Comparison of ENCODE assay signal across 19 cellular contexts in the genomic region with DNA sequence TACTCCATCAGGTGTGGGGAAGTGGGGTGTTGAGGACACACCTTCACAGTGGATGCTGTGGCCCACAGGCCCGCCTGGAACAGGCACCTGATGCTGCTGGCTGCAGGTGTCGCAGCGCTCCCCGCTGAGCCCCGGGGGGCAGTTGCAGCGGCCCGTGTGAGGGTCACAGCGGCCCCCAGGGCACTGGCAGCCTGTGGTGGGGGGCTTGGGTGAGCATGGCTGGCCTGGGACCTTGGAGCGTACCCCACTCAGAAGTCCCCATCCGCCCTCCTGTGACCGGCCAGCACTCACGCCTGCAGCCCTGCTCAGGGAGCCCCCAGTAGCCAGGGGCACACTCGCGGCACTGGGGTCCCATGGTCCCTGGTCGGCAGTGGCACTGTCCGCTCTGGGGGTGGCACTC. TPM values are rescaled to one million over a fixed set of nuclear protein-coding genes. Genes with fewer than 3 reads are reported as not detected.
A peak's percentile ranks its signal among the peaks of the same experiment; 100 is the strongest.
DNase-seq lines count a peak whose midpoint lies in the region; ATAC-seq, FAIRE-seq and TF ChIP-seq lines count a peak whose summit lies in the region.
"Had no signal": no experiment of that assay in that cellular context is flagged by ENCODE, and none has a peak within 500 bp of the region (broad histone marks: within the 10 kb centered on the region; RNA-seq: fewer than 3 reads in every experiment).

No MANE protein-coding gene starts in this region.

- peaks cover 75% of the 10 kb centered on the region for H3F3A ChIP-seq in PC-9 (ENCODE audit: insufficient read depth, low read depth)

- no peak overlapping the region for H3K4me3 Mint-ChIP-seq in activated CD8-positive, alpha-beta T cell treated with anti-CD3 and anti-CD28 coated beads for 36 hours
- H3K4me3 Mint-ChIP-seq: CD4-positive, alpha-beta memory T cell had no signal

- H3K9me2 ChIP-seq in PC-9 (ENCODE audit: insufficient read depth), result no peaks in the 10 kb centered on the region

- peak; percentile 84 for FAIRE-seq in urothelium cell line (lab: Jason Lieb, UNC)
- FAIRE-seq: GM12891 had no signal

- H4K20me1 ChIP-seq in PC-9 (ENCODE audit: insufficient read depth), result peaks cover 59% of the 10 kb centered on the region

- H3K27me3 ChIP-seq in esophagus squamous epithelium (no peaks in the 10 kb centered on the region), PC-9 (ENCODE audit: insufficient read depth, low read depth) (no peaks in the 10 kb centered on the region)
- H3K27me3 ChIP-seq: BLaER1 treated with 17β-estradiol and CSF1 and Interleukin-3, amounts not matched to agents 10 nM and 100 nM; MG63 had no signal

- 100% methylated on average over 4 of the region's 16 CpGs; no CpG with 5 or more reads in 1 of the 2 donors for WGBS in esophagus squamous epithelium, 2 donors

- no peak overlapping the region for H3K27ac ChIP-seq in HEK293 (ENCODE audit: extremely low read depth, low read depth, low read length)
- H3K27ac ChIP-seq in RWPE1, result peak overlapping the region; percentile 80
- H3K27ac ChIP-seq in esophagus squamous epithelium, result peak overlapping the region in 3 of 4 donors; percentile 16 to 74 (median 63)
- H3K27ac ChIP-seq in PC-9, result no peak overlapping the region
- H3K27ac ChIP-seq: BLaER1 treated with 17β-estradiol and CSF1 and Interleukin-3, amounts not matched to agents 10 nM and 100 nM; GM23248 had no signal

- H3K9me3 Mint-ChIP-seq in activated CD8-positive, alpha-beta T cell treated with anti-CD3 and anti-CD28 coated beads for 36 hours, result no peaks in the 10 kb centered on the region

- no peak for ATAC-seq in activated CD8-positive, alpha-beta T cell treated with anti-CD3 and anti-CD28 coated beads for 36 hours

- H3K79me2 ChIP-seq in PC-9 (ENCODE audit: low read depth), result peaks cover 7% of the 10 kb centered on the region; the same call in 1 of the 2 replicates

- no peaks in the 10 kb centered on the region for H3K36me3 Mint-ChIP-seq in activated CD8-positive, alpha-beta T cell treated with anti-CD3 and anti-CD28 coated beads for 36 hours (ENCODE audit: low read depth)
- H3K36me3 Mint-ChIP-seq: CD4-positive, alpha-beta memory T cell had no signal

- H3K27ac Mint-ChIP-seq in activated CD8-positive, alpha-beta T cell treated with anti-CD3 and anti-CD28 coated beads for 36 hours, result no peak overlapping the region
- H3K27ac Mint-ChIP-seq: CD4-positive, alpha-beta memory T cell had no signal

- H3K4me1 ChIP-seq in HEK293 (ENCODE audit: control insufficient read depth, insufficient read depth, low read length) (no peaks in the 10 kb centered on the region), esophagus squamous epithelium (peaks cover 19 to 63% (median 25%) of the 10 kb centered on the region in 3 donors), PC-9 (replicated peaks; ENCODE audit: insufficient read depth) (no peaks in the 10 kb centered on the region)
- H3K4me1 ChIP-seq: BLaER1 treated with 17β-estradiol and CSF1 and Interleukin-3, amounts not matched to agents 10 nM and 100 nM; Caco-2 had no signal

- no peak overlapping the region for H2AFZ ChIP-seq in PC-9
- H2AFZ ChIP-seq: GM23248 had no signal

- peaks cover 0 to 70% of the 10 kb centered on the region in 2 experiments; a peak in 2 of 3 replicates for H3K36me3 ChIP-seq in HEK293 (ENCODE audit: control insufficient read depth in 2 of 2, insufficient read depth in 1 of 2, low read length in 2 of 2)
- peaks cover 11 to 91% (median 48%) of the 10 kb centered on the region in 3 donors for H3K36me3 ChIP-seq in esophagus squamous epithelium
- H3K36me3 ChIP-seq in PC-9 (ENCODE audit: low read depth), result peaks cover 14% of the 10 kb centered on the region

- DNase-seq in RWPE1 (ENCODE audit: low spot score), result no peak
- DNase-seq in esophagus squamous epithelium (lab: John Stamatoyannopoulos, UW), result no peak
- no peak for DNase-seq in urothelium cell line (ENCODE audit: low spot score)
- DNase-seq in activated CD8-positive, alpha-beta T cell treated with anti-CD3 and anti-CD28 coated beads for 36 hours, result no peak
- no peak for DNase-seq in PC-9
- DNase-seq in NCI-H1694 (lab: John Stamatoyannopoulos, UW), result no peak
- DNase-seq: HCEC 1CT, NCI-H1417, NCI-H187 treated with DMSO at 0.1 percent for 48 hours, NCI-H2107, NCI-H446 treated with DMSO at 0.1 percent for 48 hours, NCI-H526 treated with DMSO at 0.1 percent for 48 hours had no signal

- TF ChIP-seq CTCF in HEK293 (tag by site-specific recombination; IDR thresholded peaks at IDR 0.05) (no peak), RWPE1 (conservative IDR thresholded peaks at IDR 0.05; ENCODE audit: low read depth) (no peak), esophagus squamous epithelium (IDR thresholded peaks at IDR 0.05) (no peak), PC-9 (conservative IDR thresholded peaks at IDR 0.05) (no peak)
- TF ChIP-seq CTCF in activated CD8-positive, alpha-beta T cell treated with anti-CD3 and anti-CD28 coated beads for 36 hours (IDR thresholded peaks at IDR 0.05), result no peak

- POLR2A ChIA-PET in HEK293 (lab: Yijun Ruan, JAX) (no interaction called here), RWPE1 (lab: Yijun Ruan, JAX; ENCODE audit: low non-redundant PET) (no interaction called here), PC-9 (lab: Charles Lee; ENCODE audit: unreplicated experiment) (no interaction called here)
- POLR2A ChIA-PET in activated CD8-positive, alpha-beta T cell treated with anti-CD3 and anti-CD28 coated beads for 36 hours (lab: Charles Lee), result no interaction called here

- H3K27me3 Mint-ChIP-seq in activated CD8-positive, alpha-beta T cell treated with anti-CD3 and anti-CD28 coated beads for 36 hours, result no peaks in the 10 kb centered on the region
- H3K27me3 Mint-ChIP-seq: CD4-positive, alpha-beta memory T cell had no signal

- H3K9me3 ChIP-seq in HEK293 (ENCODE audit: control insufficient read depth, insufficient read depth, low read depth, low read length) (no peaks in the 10 kb centered on the region), esophagus squamous epithelium (no peaks in the 10 kb centered on the region), PC-9 (ENCODE audit: insufficient read depth, low read depth) (no peaks in the 10 kb centered on the region)
- H3K9me3 ChIP-seq: BLaER1 treated with 17β-estradiol and CSF1 and Interleukin-3, amounts not matched to agents 10 nM and 100 nM; MG63 had no signal

- H3K4me3 ChIP-seq in HEK293 (ENCODE audit: low read depth, low read length), result no peak overlapping the region
- no peak overlapping the region for H3K4me3 ChIP-seq in esophagus squamous epithelium
- H3K4me3 ChIP-seq in PC-9, result no peak overlapping the region
- H3K4me3 ChIP-seq: BLaER1 treated with 17β-estradiol and CSF1 and Interleukin-3, amounts not matched to agents 10 nM and 100 nM; GM23248; MG63 had no signal

- no peaks in the 10 kb centered on the region for H3K4me1 Mint-ChIP-seq in activated CD8-positive, alpha-beta T cell treated with anti-CD3 and anti-CD28 coated beads for 36 hours (ENCODE audit: low read depth)

- no peak for TF ChIP-seq POLR2A in esophagus squamous epithelium (IDR thresholded peaks at IDR 0.05)

- no peak overlapping the region for H3K4me2 ChIP-seq in PC-9
- H3K4me2 ChIP-seq: BLaER1 treated with 17β-estradiol and CSF1 and Interleukin-3, amounts not matched to agents 10 nM and 100 nM had no signal

- BruUV-seq in PC-9 (replicated peaks; lab: Mats Ljungman, UMichigan), result no TSS peak

- CTCF ChIA-PET in HEK293 (lab: Yijun Ruan, JAX), result no interaction called here
- CTCF ChIA-PET in RWPE1 (lab: Yijun Ruan, JAX), result no interaction called here
- CTCF ChIA-PET in activated CD8-positive, alpha-beta T cell treated with anti-CD3 and anti-CD28 coated beads for 36 hours (lab: Charles Lee), result no interaction called here
- CTCF ChIA-PET in PC-9 (lab: Charles Lee), result no interaction called here

- intact Hi-C loops in esophagus squamous epithelium (cut with DNase I) (no loop called here), PC-9 (cut with micrococcal nuclease; ENCODE audit: unreplicated experiment) (loop anchor here (2.0 kb wide), 1 partner anchor 29 kb away; no protein-coding TSS in a partner anchor)
- intact Hi-C loops in activated CD8-positive, alpha-beta T cell treated with anti-CD3 and anti-CD28 coated beads for 36 hours (cut with micrococcal nuclease), result no loop called here

TF ChIP-seq in HEK293, 187 proteins besides CTCF, POLR2A, EP300 and RAD21 (continues in another document):
- TF ChIP-seq ZNF76 (tag by site-specific recombination; IDR thresholded peaks at IDR 0.05; ENCODE audit: borderline replicate concordance, low read depth) (no peak), SCRT2 (tag by site-specific recombination; IDR thresholded peaks at IDR 0.05) (peak; percentile 46; the same call in 1 of the 2 replicates)
- TF ChIP-seq, protein P1, sequence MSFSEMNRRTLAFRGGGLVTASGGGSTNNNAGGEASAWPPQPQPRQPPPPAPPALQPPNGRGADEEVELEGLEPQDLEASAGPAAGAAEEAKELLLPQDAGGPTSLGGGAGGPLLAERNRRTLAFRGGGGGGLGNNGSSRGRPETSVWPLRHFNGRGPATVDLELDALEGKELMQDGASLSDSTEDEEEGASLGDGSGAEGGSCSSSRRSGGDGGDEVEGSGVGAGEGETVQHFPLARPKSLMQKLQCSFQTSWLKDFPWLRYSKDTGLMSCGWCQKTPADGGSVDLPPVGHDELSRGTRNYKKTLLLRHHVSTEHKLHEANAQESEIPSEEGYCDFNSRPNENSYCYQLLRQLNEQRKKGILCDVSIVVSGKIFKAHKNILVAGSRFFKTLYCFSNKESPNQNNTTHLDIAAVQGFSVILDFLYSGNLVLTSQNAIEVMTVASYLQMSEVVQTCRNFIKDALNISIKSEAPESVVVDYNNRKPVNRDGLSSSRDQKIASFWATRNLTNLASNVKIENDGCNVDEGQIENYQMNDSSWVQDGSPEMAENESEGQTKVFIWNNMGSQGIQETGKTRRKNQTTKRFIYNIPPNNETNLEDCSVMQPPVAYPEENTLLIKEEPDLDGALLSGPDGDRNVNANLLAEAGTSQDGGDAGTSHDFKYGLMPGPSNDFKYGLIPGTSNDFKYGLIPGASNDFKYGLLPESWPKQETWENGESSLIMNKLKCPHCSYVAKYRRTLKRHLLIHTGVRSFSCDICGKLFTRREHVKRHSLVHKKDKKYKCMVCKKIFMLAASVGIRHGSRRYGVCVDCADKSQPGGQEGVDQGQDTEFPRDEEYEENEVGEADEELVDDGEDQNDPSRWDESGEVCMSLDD (tag by site-specific recombination; IDR thresholded peaks at IDR 0.05), result 0 out of 2 replicates have a peak, but pooled peaks have one; percentile 33

RNA-seq across cellular contexts. Expression of a gene that starts 19.2 kb away (rescaled TPM):
- 100 to 1,000 TPM; 126 to 173 (median 133) TPM for total RNA-seq in esophagus squamous epithelium
- 100 to 1,000 TPM; 110 to 115 TPM for total RNA-seq in activated CD8-positive, alpha-beta T cell treated with anti-CD3 and anti-CD28 coated beads for 36 hours
- 172 and 173 TPM in 2 replicates for total RNA-seq in PC-9 (2021)

RNA-seq across cellular contexts. Expression of a gene that starts 45.1 kb away (rescaled TPM):
- total RNA-seq in esophagus squamous epithelium, result 100 to 1,000 TPM in 2 of 4 donors, 10 to 100 TPM in 2; 60.4 to 127 (median 98.9) TPM
- under 1 TPM; 0.25 to 0.76 TPM for total RNA-seq in activated CD8-positive, alpha-beta T cell treated with anti-CD3 and anti-CD28 coated beads for 36 hours
- 700 and 744 TPM in 2 replicates for total RNA-seq in PC-9 (2021)

Comparison
In these comparisons a context has a peak if more than half of its experiments do, and no peak if none do; other contexts are left out.
1. H3K27ac ChIP-seq: peak in RWPE1 (single experiment) and esophagus squamous epithelium (3 of 4); none in HEK293 (single experiment) and PC-9 (single experiment).
2. RNA of a gene that starts 45.1 kb away (total RNA-seq): 700 to 744 TPM in PC-9 and 60.4 to 127 TPM in esophagus squamous epithelium; 0.25 to 0.76 TPM in activated CD8-positive, alpha-beta T cell treated with anti-CD3 and anti-CD28 coated beads for 36 hours; every median in the first group is over 10 times any median in the second.